9 cellular contexts compared by ENCODE assay signal in genomic region chr15:68204776-68205557, GRCh38. TPM values are rescaled to one million over a fixed set of nuclear protein-coding genes. Genes with fewer than 3 reads are reported as not detected.
DNase-seq lines count a peak whose midpoint lies in the region; ATAC-seq and TF ChIP-seq lines count a peak whose summit lies in the region.
"Had no signal": no experiment of that assay in that cellular context is flagged by ENCODE, and none has a peak within 500 bp of the region (broad histone marks: within the 10 kb centered on the region; RNA-seq: fewer than 3 reads in every experiment).

TSS of gene CALML4 (minus strand) at chr15:68205332. CDS start at chr15:68205247, 85 bp downstream.

- 22 to 32% methylated on average over 16 of the region's 16 CpGs for WGBS in lung, 2 donors
- WGBS in aorta, 2 donors: 17 to 24% methylated on average over 16 of the region's 16 CpGs

- POLR2A ChIA-PET in HEK293T (lab: Yijun Ruan, JAX): no interaction called here

- peaks cover 47% of the 10 kb centered on the region for H3K4me1 Mint-ChIP-seq in activated naive CD4-positive, alpha-beta T cell treated with anti-CD3 and anti-CD28 coated beads, Interleukin-2, amount 10 ng/mL, durations not matched to agents 7 days and 5 days

- no peak within 1 kb of the TSS for H3K4me3 ChIP-seq in astrocyte of the spinal cord (ENCODE audit: low read depth, low read length)
- no peak within 1 kb of the TSS for H3K4me3 ChIP-seq in lung
- H3K4me3 ChIP-seq in aorta (ENCODE audit: low read length in 2 of 2): no peak within 1 kb of the TSS

- CTCF ChIA-PET in activated naive CD4-positive, alpha-beta T cell treated with anti-CD3 and anti-CD28 coated beads, Interleukin-2, amount 10 ng/mL, durations not matched to agents 7 days and 5 days (lab: Charles Lee): no interaction called here
- CTCF ChIA-PET in HEK293T (lab: Yijun Ruan, JAX): no interaction called here

- DNase-seq in activated naive CD4-positive, alpha-beta T cell treated with anti-CD3 and anti-CD28 coated beads, Interleukin-2, amount 10 ng/mL, durations not matched to agents 7 days and 5 days: no peak
- DNase-seq in activated naive CD4-positive, alpha-beta T cell (lab: John Stamatoyannopoulos, UW): no peak
- peak; percentile 33 for DNase-seq in astrocyte of the spinal cord (ENCODE audit: low read depth, low spot score)
- DNase-seq in lung (ENCODE audit: low spot score): peak; percentile 57
- DNase-seq in aorta: peak in 1 of 2 donors; percentile 84
- DNase-seq in NCI-H1417 treated with DMSO at 0.1 percent for 48 hours (lab: John Stamatoyannopoulos, UW): no peak
- no peak for DNase-seq in HEK293T (ENCODE audit: extremely low spot score)
- DNase-seq: stimulated activated naive CD8-positive, alpha-beta T cell treated with anti-CD3 and anti-CD28 coated beads, Interleukin-15, Interleukin-2, amounts not matched to agents 100 U/mL and 50 U/mL, for 24 hours had no signal

- intact Hi-C loops in aorta (cut with DNase I): no loop called here

- peak within 1 kb of the TSS; percentile 57 for H3K4me3 Mint-ChIP-seq in activated naive CD4-positive, alpha-beta T cell treated with anti-CD3 and anti-CD28 coated beads, Interleukin-2, amount 10 ng/mL, durations not matched to agents 7 days and 5 days

- H3K36me3 ChIP-seq in lung (ENCODE audit: control insufficient read depth in 2 of 2, insufficient read depth in 2 of 2, low read length in 2 of 2) (peaks cover 0 to 5% of the 10 kb centered on the region in 2 donors), aorta (ENCODE audit: control insufficient read depth in 1 of 2, insufficient read depth in 2 of 2, low read length in 1 of 2) (peaks cover 0 to 2% of the 10 kb centered on the region in 2 donors)

- peak within 1 kb of the TSS in 1 of 2 donors; percentile 58 for H3K27ac ChIP-seq in lung (ENCODE audit: low read depth in 1 of 2, low read length in 1 of 2)
- H3K27ac ChIP-seq in aorta (ENCODE audit: low read depth in 1 of 2, low read length in 2 of 2): no peak within 1 kb of the TSS

- H3K27ac Mint-ChIP-seq in activated naive CD4-positive, alpha-beta T cell treated with anti-CD3 and anti-CD28 coated beads, Interleukin-2, amount 10 ng/mL, durations not matched to agents 7 days and 5 days: peak within 1 kb of the TSS; percentile 77

- H3K36me3 Mint-ChIP-seq in activated naive CD4-positive, alpha-beta T cell treated with anti-CD3 and anti-CD28 coated beads, Interleukin-2, amount 10 ng/mL, durations not matched to agents 7 days and 5 days: peaks cover 8% of the 10 kb centered on the region

- in situ Hi-C loops in astrocyte of the spinal cord (cut with HindIII; ENCODE audit: low sequenced_read_pairs): no loop called here

- ATAC-seq in lung (ENCODE audit: insufficient read depth, low FRiP score) (no peak), aorta (ENCODE audit: low FRiP score) (peak; percentile 59), HG02970 (IDR thresholded peaks at IDR 0.05; ENCODE audit: low FRiP score, unreplicated experiment) (no peak)
- ATAC-seq: stimulated activated naive CD8-positive, alpha-beta T cell treated with anti-CD3 and anti-CD28 coated beads, Interleukin-15, Interleukin-2, amounts not matched to agents 100 U/mL and 50 U/mL, for 24 hours had no signal

- H3K27me3 Mint-ChIP-seq in activated naive CD4-positive, alpha-beta T cell treated with anti-CD3 and anti-CD28 coated beads, Interleukin-2, amount 10 ng/mL, durations not matched to agents 7 days and 5 days: no peaks in the 10 kb centered on the region

- H3K9me3 ChIP-seq in lung (ENCODE audit: control insufficient read depth in 2 of 2, insufficient read depth in 1 of 2, low read length in 1 of 2): no peaks in the 10 kb centered on the region
- no peaks in the 10 kb centered on the region for H3K9me3 ChIP-seq in aorta (ENCODE audit: control insufficient read depth, low read length)

- TF ChIP-seq CTCF in astrocyte of the spinal cord (IDR thresholded peaks at IDR 0.05; ENCODE audit: low read depth, low read length) (no peak), lung (IDR thresholded peaks at IDR 0.05; ENCODE audit: control extremely low read depth, extremely low read depth) (no peak)

- H3K27me3 ChIP-seq in lung (ENCODE audit: control insufficient read depth, insufficient read depth) (no peaks in the 10 kb centered on the region), aorta (ENCODE audit: control insufficient read depth in 1 of 2, insufficient read depth in 2 of 2, low read length in 1 of 2) (no peaks in the 10 kb centered on the region)

- peaks cover 0 to 34% of the 10 kb centered on the region in 2 donors for H3K4me1 ChIP-seq in lung (ENCODE audit: control insufficient read depth in 2 of 2, insufficient read depth in 2 of 2, low read length in 2 of 2)
- peaks cover 0 to 4% of the 10 kb centered on the region in 2 donors for H3K4me1 ChIP-seq in aorta (ENCODE audit: control insufficient read depth in 1 of 2, insufficient read depth in 2 of 2, low read length in 2 of 2)

- no peaks in the 10 kb centered on the region for H3K9me3 Mint-ChIP-seq in activated naive CD4-positive, alpha-beta T cell treated with anti-CD3 and anti-CD28 coated beads, Interleukin-2, amount 10 ng/mL, durations not matched to agents 7 days and 5 days

TF ChIP-seq in HEK293T, 16 proteins besides CTCF, POLR2A, EP300 and RAD21:
- TF ChIP-seq LEF1 (IDR thresholded peaks at IDR 0.05; ENCODE audit: borderline replicate concordance) (no peak), BHLHE40 (IDR thresholded peaks at IDR 0.05; ENCODE audit: borderline replicate concordance) (no peak), ZNF384 (IDR thresholded peaks at IDR 0.05) (no peak), HDGF (IDR thresholded peaks at IDR 0.05; ENCODE audit: borderline replicate concordance) (no peak), SUZ12 (IDR thresholded peaks at IDR 0.05) (no peak), PKNOX1 (IDR thresholded peaks at IDR 0.05) (no peak), FOXK2 (IDR thresholded peaks at IDR 0.05) (no peak), NFRKB (IDR thresholded peaks at IDR 0.05) (no peak), L3MBTL2 (conservative IDR thresholded peaks at IDR 0.05) (no peak)

RNA-seq across cellular contexts. Expression of gene CALML4, which starts in this region (rescaled TPM):
- total RNA-seq in lung (10 to 100 TPM; 10.4 to 16.8 TPM), aorta (1 to 10 TPM; 4.0 to 8.3 TPM)
- polyA plus RNA-seq in lung (10 to 100 TPM; 12.0 to 21.7 TPM), aorta (10 to 100 TPM in 1 of 2 donors, 1 to 10 TPM in 1; 3.9 to 29.9 TPM)

Comparison
In these comparisons a context has a peak if more than half of its experiments do, and no peak if none do; other contexts are left out.
1. DNase-seq: peak in astrocyte of the spinal cord (single experiment) and lung (single experiment); none in activated naive CD4-positive, alpha-beta T cell treated with anti-CD3 and anti-CD28 coated beads, Interleukin-2, amount 10 ng/mL, durations not matched to agents 7 days and 5 days (single experiment), activated naive CD4-positive, alpha-beta T cell (0 of 4), NCI-H1417 treated with DMSO at 0.1 percent for 48 hours (single experiment) and HEK293T (single experiment).